Comparison of ENCODE assay signal across 1 cellular context in genomic region chr4:59685626-59686025, GRCh38.
TF ChIP-seq lines count a peak whose summit lies in the region.

No MANE protein-coding gene starts in this region.

TF ChIP-seq in neural cell, 6 proteins besides CTCF, POLR2A, EP300 and RAD21 (continued from another document):
- TF ChIP-seq MXI1 (conservative IDR thresholded peaks at IDR 0.05; ENCODE audit: poor library complexity, severe bottlenecking) (no peak), POLR2AphosphoS5 (IDR thresholded peaks at IDR 0.05) (no peak), TAF1 (IDR thresholded peaks at IDR 0.05; ENCODE audit: low read depth) (no peak), EZH2 (IDR thresholded peaks at IDR 0.05; ENCODE audit: borderline replicate concordance, insufficient read depth, low read length, poor library complexity, severe bottlenecking) (no peak)
- TF ChIP-seq, protein P1, sequence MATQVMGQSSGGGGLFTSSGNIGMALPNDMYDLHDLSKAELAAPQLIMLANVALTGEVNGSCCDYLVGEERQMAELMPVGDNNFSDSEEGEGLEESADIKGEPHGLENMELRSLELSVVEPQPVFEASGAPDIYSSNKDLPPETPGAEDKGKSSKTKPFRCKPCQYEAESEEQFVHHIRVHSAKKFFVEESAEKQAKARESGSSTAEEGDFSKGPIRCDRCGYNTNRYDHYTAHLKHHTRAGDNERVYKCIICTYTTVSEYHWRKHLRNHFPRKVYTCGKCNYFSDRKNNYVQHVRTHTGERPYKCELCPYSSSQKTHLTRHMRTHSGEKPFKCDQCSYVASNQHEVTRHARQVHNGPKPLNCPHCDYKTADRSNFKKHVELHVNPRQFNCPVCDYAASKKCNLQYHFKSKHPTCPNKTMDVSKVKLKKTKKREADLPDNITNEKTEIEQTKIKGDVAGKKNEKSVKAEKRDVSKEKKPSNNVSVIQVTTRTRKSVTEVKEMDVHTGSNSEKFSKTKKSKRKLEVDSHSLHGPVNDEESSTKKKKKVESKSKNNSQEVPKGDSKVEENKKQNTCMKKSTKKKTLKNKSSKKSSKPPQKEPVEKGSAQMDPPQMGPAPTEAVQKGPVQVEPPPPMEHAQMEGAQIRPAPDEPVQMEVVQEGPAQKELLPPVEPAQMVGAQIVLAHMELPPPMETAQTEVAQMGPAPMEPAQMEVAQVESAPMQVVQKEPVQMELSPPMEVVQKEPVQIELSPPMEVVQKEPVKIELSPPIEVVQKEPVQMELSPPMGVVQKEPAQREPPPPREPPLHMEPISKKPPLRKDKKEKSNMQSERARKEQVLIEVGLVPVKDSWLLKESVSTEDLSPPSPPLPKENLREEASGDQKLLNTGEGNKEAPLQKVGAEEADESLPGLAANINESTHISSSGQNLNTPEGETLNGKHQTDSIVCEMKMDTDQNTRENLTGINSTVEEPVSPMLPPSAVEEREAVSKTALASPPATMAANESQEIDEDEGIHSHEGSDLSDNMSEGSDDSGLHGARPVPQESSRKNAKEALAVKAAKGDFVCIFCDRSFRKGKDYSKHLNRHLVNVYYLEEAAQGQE (IDR thresholded peaks at IDR 0.05; ENCODE audit: borderline replicate concordance), result no peak
